In the genomic region with DNA sequence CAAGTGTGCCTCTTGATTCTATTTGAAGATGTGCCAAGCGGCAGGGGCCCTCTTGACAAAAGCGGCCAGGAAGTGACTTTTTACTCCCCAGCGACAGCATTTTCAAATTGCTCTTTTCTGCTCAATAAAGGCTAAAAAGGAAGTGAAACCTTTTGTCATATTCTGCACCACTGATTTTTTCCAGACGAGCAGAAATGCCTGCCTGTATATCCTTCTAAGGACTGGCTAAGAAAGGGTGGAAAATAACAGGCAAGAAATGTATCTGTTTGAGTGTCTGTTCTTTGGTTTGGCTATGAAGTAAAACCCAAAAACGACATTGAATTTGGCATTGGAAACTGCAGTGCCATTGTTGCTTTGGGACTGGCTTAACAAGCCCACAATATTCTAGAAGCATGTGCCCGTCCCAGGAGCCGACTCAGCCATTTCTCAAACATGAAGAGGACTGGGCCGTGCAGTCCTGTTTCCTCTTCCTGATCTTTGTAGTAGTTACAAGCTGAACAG, we compare ENCODE assay signal across 8 cellular contexts. TPM values are rescaled to one million over a fixed set of nuclear protein-coding genes. Genes with fewer than 3 reads are reported as not detected.
DNase-seq lines count a peak whose midpoint lies in the region; ATAC-seq and TF ChIP-seq lines count a peak whose summit lies in the region.

No MANE protein-coding gene starts in this region.

- H3K79me2 ChIP-seq in neural progenitor cell (ENCODE audit: low read depth): no peaks in the 10 kb centered on the region

- no peak overlapping the region for H3K4me3 ChIP-seq in left ventricle myocardium inferior
- H3K4me3 ChIP-seq in neural progenitor cell: no peak overlapping the region

- H3K27me3 ChIP-seq in left ventricle myocardium inferior (ENCODE audit: low read depth): no peaks in the 10 kb centered on the region
- no peaks in the 10 kb centered on the region for H3K27me3 ChIP-seq in neural progenitor cell

- H2AFZ ChIP-seq in neural progenitor cell (replicated peaks): no peak overlapping the region

- TF ChIP-seq POLR2A in erythroblast (IDR thresholded peaks at IDR 0.05; ENCODE audit: low read length): no peak

- H3K4me2 ChIP-seq in neural progenitor cell: no peak overlapping the region

- CTCF ChIA-PET in activated CD4-positive, alpha-beta memory T cell treated with anti-CD3 and anti-CD28 coated beads, Interleukin-2, amount 10 ng/mL, durations not matched to agents 7 days and 5 days (lab: Charles Lee): interaction anchor here (1.6 to 6.3 kb wide), 7 partner anchors 13 to 92 kb away, joined by 4 to 37 read pairs (median 8); no protein-coding TSS in a partner anchor

- H3K9ac ChIP-seq in neural progenitor cell: no peak overlapping the region

- H3K4me1 Mint-ChIP-seq in activated CD4-positive, alpha-beta memory T cell treated with anti-CD3 and anti-CD28 coated beads, Interleukin-2, amount 10 ng/mL, durations not matched to agents 7 days and 5 days: peaks cover 78% of the 10 kb centered on the region
- H3K4me1 Mint-ChIP-seq in neural progenitor cell: peaks cover 27% of the 10 kb centered on the region

- intact Hi-C loops in left ventricle myocardium inferior (cut with micrococcal nuclease) (no loop called here), Right ventricle myocardium superior (cut with DNase I) (no loop called here), posterior vena cava (cut with DNase I) (no loop called here)

- ATAC-seq in Right ventricle myocardium superior (ENCODE audit: poor library complexity) (no peak), HG03354 (IDR thresholded peaks at IDR 0.05; ENCODE audit: poor library complexity, severe bottlenecking, unreplicated experiment) (peak; percentile 56), HG02678 (IDR thresholded peaks at IDR 0.05; ENCODE audit: unreplicated experiment) (no peak)

- POLR2A ChIA-PET in activated CD4-positive, alpha-beta memory T cell treated with anti-CD3 and anti-CD28 coated beads, Interleukin-2, amount 10 ng/mL, durations not matched to agents 7 days and 5 days (lab: Charles Lee): interaction anchor here (1.0 to 20.8 kb wide), 9 partner anchors 12 to 734 kb away, joined by 3 to 693 read pairs (median 32); partner anchors contain the start of genes OFD1, TMSB4X and TRAPPC2

- H3K9me3 ChIP-seq in left ventricle myocardium inferior (replicated peaks) (no peaks in the 10 kb centered on the region), neural progenitor cell (ENCODE audit: low read depth) (no peaks in the 10 kb centered on the region)

- H3K4me1 ChIP-seq in left ventricle myocardium inferior (peaks cover 14% of the 10 kb centered on the region), neural progenitor cell (peaks cover 20% of the 10 kb centered on the region)

- DNase-seq in left ventricle myocardium inferior (no peak), Right ventricle myocardium superior (no peak), neural progenitor cell (ENCODE audit: low spot score) (no peak), posterior vena cava (ENCODE audit: low spot score) (no peak), erythroblast (lab: John Stamatoyannopoulos, UW) (no peak)
- peak; percentile 42 for DNase-seq in activated CD4-positive, alpha-beta memory T cell treated with anti-CD3 and anti-CD28 coated beads, Interleukin-2, amount 10 ng/mL, durations not matched to agents 7 days and 5 days

- no peaks in the 10 kb centered on the region for H3F3A ChIP-seq in neural progenitor cell (ENCODE audit: low read depth)

- H3K36me3 Mint-ChIP-seq in activated CD4-positive, alpha-beta memory T cell treated with anti-CD3 and anti-CD28 coated beads, Interleukin-2, amount 10 ng/mL, durations not matched to agents 7 days and 5 days (ENCODE audit: low read depth): peaks cover 3% of the 10 kb centered on the region
- H3K36me3 Mint-ChIP-seq in neural progenitor cell: no peaks in the 10 kb centered on the region

- no peaks in the 10 kb centered on the region for H3K27me3 Mint-ChIP-seq in activated CD4-positive, alpha-beta memory T cell treated with anti-CD3 and anti-CD28 coated beads, Interleukin-2, amount 10 ng/mL, durations not matched to agents 7 days and 5 days
- no peaks in the 10 kb centered on the region for H3K27me3 Mint-ChIP-seq in neural progenitor cell (ENCODE audit: insufficient read depth, low read depth)

- peaks cover under 1% of the 10 kb centered on the region for H3K9me3 Mint-ChIP-seq in activated CD4-positive, alpha-beta memory T cell treated with anti-CD3 and anti-CD28 coated beads, Interleukin-2, amount 10 ng/mL, durations not matched to agents 7 days and 5 days
- peaks cover 7% of the 10 kb centered on the region for H3K9me3 Mint-ChIP-seq in neural progenitor cell

- H3K27ac ChIP-seq in left ventricle myocardium inferior (replicated peaks) (peak overlapping the region; percentile 70), neural progenitor cell (no peak overlapping the region)

- peak overlapping the region; percentile 94 for H3K27ac Mint-ChIP-seq in activated CD4-positive, alpha-beta memory T cell treated with anti-CD3 and anti-CD28 coated beads, Interleukin-2, amount 10 ng/mL, durations not matched to agents 7 days and 5 days
- H3K27ac Mint-ChIP-seq in neural progenitor cell: peak overlapping the region; percentile 86

- TF ChIP-seq CTCF in left ventricle myocardium inferior (IDR thresholded peaks at IDR 0.05; ENCODE audit: borderline replicate concordance) (no peak), neural progenitor cell (IDR thresholded peaks at IDR 0.05) (no peak)

- no peaks in the 10 kb centered on the region for H4K20me1 ChIP-seq in neural progenitor cell (ENCODE audit: low read depth)

- H3K4me3 Mint-ChIP-seq in activated CD4-positive, alpha-beta memory T cell treated with anti-CD3 and anti-CD28 coated beads, Interleukin-2, amount 10 ng/mL, durations not matched to agents 7 days and 5 days: peak overlapping the region; percentile 73
- no peak overlapping the region for H3K4me3 Mint-ChIP-seq in neural progenitor cell

- no peaks in the 10 kb centered on the region for H3K36me3 ChIP-seq in left ventricle myocardium inferior
- H3K36me3 ChIP-seq in neural progenitor cell: no peaks in the 10 kb centered on the region

RNA-seq across cellular contexts. Expression of gene TMSB4X, which starts 25.5 kb away (rescaled TPM):
- total RNA-seq in left ventricle myocardium inferior (955 TPM), Right ventricle myocardium superior (875 TPM), neural progenitor cell (ENCODE audit: low replicate concordance) (2,407 and 3,462 TPM in 2 replicates), posterior vena cava (1,000 to 10,000 TPM; 3,954 to 4,090 TPM)
- over 10,000 TPM; 10,813 to 11,021 TPM for total RNA-seq in activated CD4-positive, alpha-beta memory T cell treated with anti-CD3 and anti-CD28 coated beads, Interleukin-2, amount 10 ng/mL, durations not matched to agents 7 days and 5 days

RNA-seq across cellular contexts. Expression of gene FAM9C, which starts 44.1 kb away (rescaled TPM):
- total RNA-seq in left ventricle myocardium inferior: not detected
- 0.35 TPM for total RNA-seq in Right ventricle myocardium superior
- total RNA-seq in activated CD4-positive, alpha-beta memory T cell treated with anti-CD3 and anti-CD28 coated beads, Interleukin-2, amount 10 ng/mL, durations not matched to agents 7 days and 5 days: not detected
- total RNA-seq in neural progenitor cell (ENCODE audit: low replicate concordance): not detected in 2 replicates
- total RNA-seq in posterior vena cava: under 1 TPM in 1 of 2 donors, not detected in 1; 0.19 TPM
